In the genomic region with DNA sequence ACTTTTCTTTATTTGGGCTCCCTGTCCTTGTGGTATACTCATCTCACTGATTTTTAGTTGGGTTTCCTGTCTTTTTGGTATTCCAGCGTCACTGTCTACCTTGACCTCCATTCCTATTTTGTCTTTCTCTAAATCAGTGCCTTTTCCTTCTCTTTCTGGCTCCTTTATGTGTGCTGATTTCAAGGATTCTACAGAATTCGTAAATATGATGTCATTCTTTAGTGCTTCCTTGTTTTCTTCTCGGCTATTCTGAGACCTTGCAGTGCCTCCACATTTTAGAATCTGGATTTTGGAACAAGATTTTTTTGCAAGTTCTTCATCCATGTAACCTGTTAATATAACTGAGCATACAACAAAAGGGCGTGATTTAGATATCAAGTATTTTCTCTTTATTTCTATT, we compare ENCODE assay signal across 3 cellular contexts.
TF ChIP-seq lines count a peak whose summit lies in the region.

No MANE protein-coding gene starts in this region.

TF ChIP-seq in HepG2, 621 proteins besides CTCF, POLR2A, EP300 and RAD21:
- TF ChIP-seq CREB1 (IDR thresholded peaks at IDR 0.05) (peak; percentile 25; the same call in 1 of the 2 replicates), CREB1 (CRISPR knock-in tag; IDR thresholded peaks at IDR 0.05) (no peak), ATF7 (IDR thresholded peaks at IDR 0.05) (peak; percentile 95), ATF7 (CRISPR knock-in tag; IDR thresholded peaks at IDR 0.05) (no peak)
- TF ChIP-seq, protein P1, sequence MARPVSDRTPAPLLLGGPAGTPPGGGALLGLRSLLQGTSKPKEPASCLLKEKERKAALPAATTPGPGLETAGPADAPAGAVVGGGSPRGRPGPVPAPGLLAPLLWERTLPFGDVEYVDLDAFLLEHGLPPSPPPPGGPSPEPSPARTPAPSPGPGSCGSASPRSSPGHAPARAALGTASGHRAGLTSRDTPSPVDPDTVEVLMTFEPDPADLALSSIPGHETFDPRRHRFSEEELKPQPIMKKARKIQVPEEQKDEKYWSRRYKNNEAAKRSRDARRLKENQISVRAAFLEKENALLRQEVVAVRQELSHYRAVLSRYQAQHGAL (CRISPR knock-in tag; IDR thresholded peaks at IDR 0.05; ENCODE audit: not compliant biosample characterization): no peak

TF ChIP-seq in GM12878, 131 proteins besides CTCF, POLR2A, EP300 and RAD21:
- TF ChIP-seq STAT3 (IDR thresholded peaks at IDR 0.05; ENCODE audit: low read depth, low read length) (no peak), ZNF274 (IDR thresholded peaks at IDR 0.05; ENCODE audit: insufficient read depth, insufficient read length) (no peak), ATF7 (IDR thresholded peaks at IDR 0.05; ENCODE audit: low read depth) (0 out of 2 replicates have a peak, but pooled peaks have one; percentile 26)
- TF ChIP-seq, protein P2, sequence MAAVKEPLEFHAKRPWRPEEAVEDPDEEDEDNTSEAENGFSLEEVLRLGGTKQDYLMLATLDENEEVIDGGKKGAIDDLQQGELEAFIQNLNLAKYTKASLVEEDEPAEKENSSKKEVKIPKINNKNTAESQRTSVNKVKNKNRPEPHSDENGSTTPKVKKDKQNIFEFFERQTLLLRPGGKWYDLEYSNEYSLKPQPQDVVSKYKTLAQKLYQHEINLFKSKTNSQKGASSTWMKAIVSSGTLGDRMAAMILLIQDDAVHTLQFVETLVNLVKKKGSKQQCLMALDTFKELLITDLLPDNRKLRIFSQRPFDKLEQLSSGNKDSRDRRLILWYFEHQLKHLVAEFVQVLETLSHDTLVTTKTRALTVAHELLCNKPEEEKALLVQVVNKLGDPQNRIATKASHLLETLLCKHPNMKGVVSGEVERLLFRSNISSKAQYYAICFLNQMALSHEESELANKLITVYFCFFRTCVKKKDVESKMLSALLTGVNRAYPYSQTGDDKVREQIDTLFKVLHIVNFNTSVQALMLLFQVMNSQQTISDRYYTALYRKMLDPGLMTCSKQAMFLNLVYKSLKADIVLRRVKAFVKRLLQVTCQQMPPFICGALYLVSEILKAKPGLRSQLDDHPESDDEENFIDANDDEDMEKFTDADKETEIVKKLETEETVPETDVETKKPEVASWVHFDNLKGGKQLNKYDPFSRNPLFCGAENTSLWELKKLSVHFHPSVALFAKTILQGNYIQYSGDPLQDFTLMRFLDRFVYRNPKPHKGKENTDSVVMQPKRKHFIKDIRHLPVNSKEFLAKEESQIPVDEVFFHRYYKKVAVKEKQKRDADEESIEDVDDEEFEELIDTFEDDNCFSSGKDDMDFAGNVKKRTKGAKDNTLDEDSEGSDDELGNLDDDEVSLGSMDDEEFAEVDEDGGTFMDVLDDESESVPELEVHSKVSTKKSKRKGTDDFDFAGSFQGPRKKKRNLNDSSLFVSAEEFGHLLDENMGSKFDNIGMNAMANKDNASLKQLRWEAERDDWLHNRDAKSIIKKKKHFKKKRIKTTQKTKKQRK (IDR thresholded peaks at IDR 0.05; ENCODE audit: low read depth, low read length): no peak

TF ChIP-seq in endothelial cell of umbilical vein, 7 proteins besides CTCF, POLR2A, EP300 and RAD21:
- TF ChIP-seq JUN (IDR thresholded peaks at IDR 0.05; ENCODE audit: borderline replicate concordance, insufficient read depth, insufficient read length, low read depth): peak; percentile 8
- TF ChIP-seq, protein P3, sequence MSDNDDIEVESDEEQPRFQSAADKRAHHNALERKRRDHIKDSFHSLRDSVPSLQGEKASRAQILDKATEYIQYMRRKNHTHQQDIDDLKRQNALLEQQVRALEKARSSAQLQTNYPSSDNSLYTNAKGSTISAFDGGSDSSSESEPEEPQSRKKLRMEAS (IDR thresholded peaks at IDR 0.05; ENCODE audit: insufficient read depth, insufficient read length): no peak
